Comparison of ENCODE assay signal across 17 cellular contexts in genomic region chr12:55712700-55713415, GRCh38. TPM values are rescaled to one million over a fixed set of nuclear protein-coding genes. Genes with fewer than 3 reads are reported as not detected.
DNase-seq lines count a peak whose midpoint lies in the region; ATAC-seq and TF ChIP-seq lines count a peak whose summit lies in the region.
"Had no signal": no experiment of that assay in that cellular context is flagged by ENCODE, and none has a peak within 500 bp of the region (broad histone marks: within the 10 kb centered on the region; RNA-seq: fewer than 3 reads in every experiment).

No MANE protein-coding gene starts in this region.

- no peaks in the 10 kb centered on the region for H3K9me3 ChIP-seq in tibial artery
- H3K9me3 ChIP-seq: colonic mucosa had no signal

- peak overlapping the region; percentile 96 to 98 for H3K27ac ChIP-seq in tibial artery
- H3K27ac ChIP-seq: SK-N-MC had no signal

- H3K36me3 Mint-ChIP-seq in brain: no peaks in the 10 kb centered on the region
- H3K36me3 Mint-ChIP-seq in nephron (ENCODE audit: low read depth): no peaks in the 10 kb centered on the region
- H3K36me3 Mint-ChIP-seq: IgD-negative memory B cell, mesothelial cell of epicardium had no signal

- peaks cover 0 to 92% (median 62%) of the 10 kb centered on the region in 4 donors for H3K4me1 ChIP-seq in tibial artery

- DNase-seq in fibroblast of the aortic adventitia (ENCODE audit: low read depth): peak; percentile 74
- no peak for DNase-seq in tibial artery
- DNase-seq in NCI-H524 (lab: John Stamatoyannopoulos, UW): no peak
- DNase-seq in GDM1 (lab: John Stamatoyannopoulos, UW): no peak
- DNase-seq: activated CD4-positive, alpha-beta T cell treated with anti-CD3 and anti-CD28 coated beads for 36 hours; activated effector memory CD4-positive, alpha-beta T cell treated with Interleukin-2 at 50 U/mL for 16 hours; colonic mucosa; MV-4-11; stimulated activated CD4-positive, alpha-beta T cell treated with anti-CD3 and anti-CD28 coated beads, Interleukin-4, amount 100 ng/mL, for 1 hour had no signal

- peak overlapping the region in 3 of 5 experiments; percentile 1 to 87 (median 84) for H3K4me3 Mint-ChIP-seq in brain
- peak overlapping the region; percentile 1 to 75 (median 75) for H3K4me3 Mint-ChIP-seq in nephron
- H3K4me3 Mint-ChIP-seq: activated CD4-positive, alpha-beta T cell treated with anti-CD3 and anti-CD28 coated beads for 36 hours; mesothelial cell of epicardium had no signal

- H3K9me3 Mint-ChIP-seq in brain (peaks cover 0 to 6% (median 0%) of the 10 kb centered on the region in 5 experiments), nephron (no peaks in the 10 kb centered on the region)
- H3K9me3 Mint-ChIP-seq: IgD-negative memory B cell, mesothelial cell of epicardium had no signal

- no peak for TF ChIP-seq CTCF in brain (conservative IDR thresholded peaks at IDR 0.05)
- TF ChIP-seq CTCF in fibroblast of the aortic adventitia (IDR thresholded peaks at IDR 0.05; ENCODE audit: insufficient read depth, low read length): no peak
- TF ChIP-seq CTCF in nephron (IDR thresholded peaks at IDR 0.05; ENCODE audit: unreplicated experiment in 3 of 3): no peak
- no peak for TF ChIP-seq CTCF in tibial artery (IDR thresholded peaks at IDR 0.05)

- H3K27ac Mint-ChIP-seq in brain (peak overlapping the region in 4 of 5 experiments; percentile 39 to 93 (median 87)), nephron (peak overlapping the region; percentile 89 to 92 (median 89))
- H3K27ac Mint-ChIP-seq: activated CD4-positive, alpha-beta T cell treated with anti-CD3 and anti-CD28 coated beads for 36 hours; B cell; IgD-negative memory B cell; mesothelial cell of epicardium had no signal

- no peaks in the 10 kb centered on the region for H3K36me3 ChIP-seq in tibial artery
- H3K36me3 ChIP-seq: colonic mucosa had no signal

- no peak for ATAC-seq in HG02852 (IDR thresholded peaks at IDR 0.05; ENCODE audit: unreplicated experiment)
- ATAC-seq: activated CD4-positive, alpha-beta T cell treated with anti-CD3 and anti-CD28 coated beads for 36 hours; Panc1 had no signal

- H3K27me3 Mint-ChIP-seq in brain (peaks cover 43% of the 10 kb centered on the region), nephron (ENCODE audit: low read depth) (peaks cover 31% of the 10 kb centered on the region)

- no peak overlapping the region for H3K4me3 ChIP-seq in fibroblast of the aortic adventitia (ENCODE audit: low read depth, low read length)
- H3K4me3 ChIP-seq in tibial artery: peak overlapping the region; percentile 94 to 96
- H3K4me3 ChIP-seq: colonic mucosa, SK-N-MC had no signal

- intact Hi-C loops in tibial artery (cut with DNase I; ENCODE audit: low total_unique reads): no loop called here

- peaks cover 61% of the 10 kb centered on the region for H3K4me1 Mint-ChIP-seq in brain
- H3K4me1 Mint-ChIP-seq in nephron: peaks cover 63% of the 10 kb centered on the region

- H3K27me3 ChIP-seq in tibial artery: no peaks in the 10 kb centered on the region
- H3K27me3 ChIP-seq: colonic mucosa had no signal

RNA-seq across cellular contexts. Expression of gene BLOC1S1, which starts 3.0 kb away (rescaled TPM):
- polyA plus RNA-seq in brain (ENCODE audit: insufficient read depth, low read depth, low replicate concordance): 257 TPM
- total RNA-seq in fibroblast of the aortic adventitia (ENCODE audit: low replicate concordance): 64.1 and 70.2 TPM in 2 replicates

RNA-seq across cellular contexts. Expression of gene ITGA7, which starts 5.2 kb away (rescaled TPM):
- 17.4 TPM for polyA plus RNA-seq in brain (ENCODE audit: insufficient read depth, low read depth, low replicate concordance)
- total RNA-seq in fibroblast of the aortic adventitia (ENCODE audit: low replicate concordance): 13.9 and 37.6 TPM in 2 replicates

RNA-seq across cellular contexts. Expression of gene RDH5, which starts 7.3 kb away (rescaled TPM):
- 2.0 TPM for polyA plus RNA-seq in brain (ENCODE audit: insufficient read depth, low read depth, low replicate concordance)
- 13.3 and 17.7 TPM in 2 replicates for total RNA-seq in fibroblast of the aortic adventitia (ENCODE audit: low replicate concordance)

RNA-seq across cellular contexts. Expression of gene CD63, which starts 16.0 kb away (rescaled TPM):
- polyA plus RNA-seq in brain (ENCODE audit: insufficient read depth, low read depth, low replicate concordance): 568 TPM
- 2,365 and 6,536 TPM in 2 replicates for total RNA-seq in fibroblast of the aortic adventitia (ENCODE audit: low replicate concordance)

RNA-seq across cellular contexts. Expression of gene GDF11, which starts 30.1 kb away (rescaled TPM):
- polyA plus RNA-seq in brain (ENCODE audit: insufficient read depth, low read depth, low replicate concordance): 26.9 TPM
- total RNA-seq in fibroblast of the aortic adventitia (ENCODE audit: low replicate concordance): 2.4 and 4.7 TPM in 2 replicates
